8 cellular contexts compared by ENCODE assay signal in the genomic region with DNA sequence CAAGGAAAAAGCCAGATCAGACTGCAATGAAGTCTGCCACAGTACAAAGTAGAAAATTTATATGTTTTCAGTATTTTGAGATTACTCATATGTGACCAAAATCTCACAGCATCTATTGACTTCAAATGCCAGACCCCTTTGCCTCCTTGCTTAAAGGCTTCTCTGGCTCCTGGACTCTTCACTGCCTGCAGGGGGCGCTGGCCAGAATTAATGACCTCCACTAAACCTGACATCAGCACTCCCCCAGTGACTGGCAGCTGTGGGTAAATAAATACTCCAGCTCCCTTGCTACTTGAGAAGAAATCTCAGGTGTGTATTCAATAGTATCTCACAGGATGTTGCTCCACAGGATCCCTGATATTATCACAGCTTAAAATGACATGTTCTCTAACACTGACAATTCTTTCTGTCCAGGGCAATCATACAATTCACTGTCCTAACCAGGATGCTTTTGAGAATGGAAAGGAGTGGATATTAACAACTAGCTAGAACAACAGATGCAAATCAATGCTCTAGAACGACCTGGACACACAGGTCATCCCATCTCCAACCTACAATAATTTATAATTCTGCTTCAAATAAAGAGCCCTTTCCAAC. TPM values are rescaled to one million over a fixed set of nuclear protein-coding genes. Genes with fewer than 3 reads are reported as not detected.
DNase-seq lines count a peak whose midpoint lies in the region; ATAC-seq and TF ChIP-seq lines count a peak whose summit lies in the region.

No MANE protein-coding gene starts in this region.

- no peak for TF ChIP-seq POLR2A in upper lobe of left lung (IDR thresholded peaks at IDR 0.05)

- 45% methylated on average over 2 of the region's 2 CpGs for WGBS in upper lobe of left lung, 2 donors

- H3K4me3 Mint-ChIP-seq in activated CD4-positive, alpha-beta T cell treated with anti-CD3 and anti-CD28 coated beads, Interleukin-2, amount 10 ng/mL, durations not matched to agents 24 days and 14 days: no peak overlapping the region
- H3K4me3 Mint-ChIP-seq in nephron progenitor cell: no peak overlapping the region

- H3K4me1 ChIP-seq in upper lobe of left lung: peaks cover 15 to 36% (median 21%) of the 10 kb centered on the region in 4 donors

- no peak overlapping the region for H3K4me3 ChIP-seq in upper lobe of left lung

- peaks cover 28 to 70% (median 59%) of the 10 kb centered on the region in 4 donors for H3K36me3 ChIP-seq in upper lobe of left lung

- no peak for TF ChIP-seq EP300 in upper lobe of left lung (IDR thresholded peaks at IDR 0.05)

- intact Hi-C loops in activated CD4-positive, alpha-beta T cell treated with anti-CD3 and anti-CD28 coated beads, Interleukin-2, amount 10 ng/mL, durations not matched to agents 24 days and 14 days (cut with micrococcal nuclease): loop anchor here (5.0 to 10.0 kb wide), 3 partner anchors 95 to 243 kb away; a partner anchor contains a TSS

- H3K27me3 ChIP-seq in upper lobe of left lung: no peaks in the 10 kb centered on the region

- H3K9me3 Mint-ChIP-seq in activated CD4-positive, alpha-beta T cell treated with anti-CD3 and anti-CD28 coated beads, Interleukin-2, amount 10 ng/mL, durations not matched to agents 24 days and 14 days: no peaks in the 10 kb centered on the region
- no peaks in the 10 kb centered on the region for H3K9me3 Mint-ChIP-seq in nephron progenitor cell

- H3K9me3 ChIP-seq in upper lobe of left lung: no peaks in the 10 kb centered on the region

- ATAC-seq in upper lobe of left lung (ENCODE audit: low FRiP score in 2 of 2) (no peak), HG03342 (IDR thresholded peaks at IDR 0.05; ENCODE audit: unreplicated experiment) (no peak)

- H3K27me3 Mint-ChIP-seq in activated CD4-positive, alpha-beta T cell treated with anti-CD3 and anti-CD28 coated beads, Interleukin-2, amount 10 ng/mL, durations not matched to agents 24 days and 14 days: no peaks in the 10 kb centered on the region
- H3K27me3 Mint-ChIP-seq in nephron progenitor cell (ENCODE audit: low read depth, poor library complexity): peaks cover 5% of the 10 kb centered on the region

- TF ChIP-seq CTCF in nephron progenitor cell (IDR thresholded peaks at IDR 0.05) (peak; percentile 79), upper lobe of left lung (IDR thresholded peaks at IDR 0.05) (peak in 5 of 6 experiments; percentile 29 to 56 (median 41))

- peaks cover 57% of the 10 kb centered on the region for H3K36me3 Mint-ChIP-seq in activated CD4-positive, alpha-beta T cell treated with anti-CD3 and anti-CD28 coated beads, Interleukin-2, amount 10 ng/mL, durations not matched to agents 24 days and 14 days (ENCODE audit: low read depth)
- H3K36me3 Mint-ChIP-seq in nephron progenitor cell (ENCODE audit: low read depth): peaks cover 49% of the 10 kb centered on the region

- H3K27ac Mint-ChIP-seq in activated CD4-positive, alpha-beta T cell treated with anti-CD3 and anti-CD28 coated beads, Interleukin-2, amount 10 ng/mL, durations not matched to agents 24 days and 14 days: no peak overlapping the region
- peak overlapping the region; percentile 9 for H3K27ac Mint-ChIP-seq in nephron progenitor cell

- no peak overlapping the region for H3K27ac ChIP-seq in upper lobe of left lung

- peaks cover 20% of the 10 kb centered on the region for H3K4me1 Mint-ChIP-seq in activated CD4-positive, alpha-beta T cell treated with anti-CD3 and anti-CD28 coated beads, Interleukin-2, amount 10 ng/mL, durations not matched to agents 24 days and 14 days
- peaks cover 23% of the 10 kb centered on the region for H3K4me1 Mint-ChIP-seq in nephron progenitor cell

- DNase-seq in A172 (ENCODE audit: low spot score) (peak; percentile 51), GM19240 (ENCODE audit: insufficient read length, low spot score) (peak; percentile 45), NCI-H524 treated with DMSO at 0.1 percent for 48 hours (lab: John Stamatoyannopoulos, UW) (peak; percentile 3), ecto neural progenitor cell (ENCODE audit: low spot score) (peak; percentile 83), nephron progenitor cell (peak; percentile 77), upper lobe of left lung (peak in 1 of 2 donors; percentile 71)
- peak; percentile 88 for DNase-seq in activated CD4-positive, alpha-beta T cell treated with anti-CD3 and anti-CD28 coated beads, Interleukin-2, amount 10 ng/mL, durations not matched to agents 24 days and 14 days

RNA-seq across cellular contexts. Expression of a gene that starts 4.0 kb away (rescaled TPM):
- total RNA-seq in A172 (2014; rRNA removed; shearing (Covaris generic)): 113 and 134 TPM in 2 replicates
- total RNA-seq in activated CD4-positive, alpha-beta T cell treated with anti-CD3 and anti-CD28 coated beads, Interleukin-2, amount 10 ng/mL, durations not matched to agents 24 days and 14 days: 94.1 and 106 TPM in 2 replicates
- total RNA-seq in upper lobe of left lung: 100 to 1,000 TPM in 3 of 6 donors, 10 to 100 TPM in 3; 83.0 to 167 (median 101) TPM

RNA-seq across cellular contexts. Expression of a gene that starts 13.2 kb away (rescaled TPM):
- total RNA-seq in A172 (2014; rRNA removed; shearing (Covaris generic)): 185 and 217 TPM in 2 replicates
- total RNA-seq in activated CD4-positive, alpha-beta T cell treated with anti-CD3 and anti-CD28 coated beads, Interleukin-2, amount 10 ng/mL, durations not matched to agents 24 days and 14 days: 232 and 250 TPM in 2 replicates
- total RNA-seq in upper lobe of left lung: 100 to 1,000 TPM in 1 of 6 donors, 10 to 100 TPM in 5; 67.5 to 102 (median 75.8) TPM

RNA-seq across cellular contexts. Expression of a gene that starts 21.4 kb away (rescaled TPM):
- total RNA-seq in A172 (2014; rRNA removed; shearing (Covaris generic)): 0.03 and 0.29 TPM in 2 replicates
- not detected in 2 replicates for total RNA-seq in activated CD4-positive, alpha-beta T cell treated with anti-CD3 and anti-CD28 coated beads, Interleukin-2, amount 10 ng/mL, durations not matched to agents 24 days and 14 days
- total RNA-seq in upper lobe of left lung: 1 to 10 TPM in 1 of 6 donors, under 1 TPM in 4, not detected in 1; 0.22 to 1.2 (median 0.39) TPM

RNA-seq across cellular contexts. Expression of a gene that starts 21.5 kb away (rescaled TPM):
- total RNA-seq in A172 (2014; rRNA removed; shearing (Covaris generic)): 112 and 122 TPM in 2 replicates
- 50.4 and 50.7 TPM in 2 replicates for total RNA-seq in activated CD4-positive, alpha-beta T cell treated with anti-CD3 and anti-CD28 coated beads, Interleukin-2, amount 10 ng/mL, durations not matched to agents 24 days and 14 days
- 10 to 100 TPM; 23.3 to 95.3 (median 67.4) TPM for total RNA-seq in upper lobe of left lung

RNA-seq across cellular contexts. Expression of a gene that starts 24.3 kb away (rescaled TPM):
- 0.10 TPM in 1 of 2 replicates, not detected in the other for total RNA-seq in A172 (2014; rRNA removed; shearing (Covaris generic))
- total RNA-seq in activated CD4-positive, alpha-beta T cell treated with anti-CD3 and anti-CD28 coated beads, Interleukin-2, amount 10 ng/mL, durations not matched to agents 24 days and 14 days: 3.3 and 4.2 TPM in 2 replicates
- 1 to 10 TPM; 1.5 to 5.2 (median 2.9) TPM for total RNA-seq in upper lobe of left lung
